In genomic region chr17:6435968-6436367, GRCh38 we compare ENCODE assay signal across 8 cellular contexts. TPM values are rescaled to one million over a fixed set of nuclear protein-coding genes. Genes with fewer than 3 reads are reported as not detected.
A peak's percentile ranks its signal among the peaks of the same experiment; 100 is the strongest.
DNase-seq lines count a peak whose midpoint lies in the region; TF ChIP-seq lines count a peak whose summit lies in the region.

No MANE protein-coding gene starts in this region.

- H3K9me3 ChIP-seq in SJCRH30 (replicated peaks) = no peaks in the 10 kb centered on the region

- H3K4me1 Mint-ChIP-seq in progenitor cell of endocrine pancreas (ENCODE audit: low read depth) = peaks cover 11% of the 10 kb centered on the region

- DNase-seq in DMS79 treated with DMSO at 0.1 percent for 48 hours (lab: John Stamatoyannopoulos, UW) (peak; percentile 65), SJCRH30 (peak; percentile 50 to 80), glomerular visceral epithelial cell (ENCODE audit: extremely low spot score) (peak; percentile 69), progenitor cell of endocrine pancreas (ENCODE audit: low spot score, unreplicated experiment) (peak; percentile 60), OCI-M2 (lab: John Stamatoyannopoulos, UW; ENCODE audit: unreplicated experiment) (no peak), DMS153 treated with DMSO at 0.1 percent for 48 hours (lab: John Stamatoyannopoulos, UW; ENCODE audit: unreplicated experiment) (no peak)
- peak; percentile 63 for DNase-seq in activated naive CD4-positive, alpha-beta T cell treated with Interleukin-2 at 50 U/mL for 16 hours

- H3K9me3 Mint-ChIP-seq in progenitor cell of endocrine pancreas (ENCODE audit: low read depth) = no peaks in the 10 kb centered on the region

- TF ChIP-seq EP300 in Ishikawa (IDR thresholded peaks at IDR 0.05; ENCODE audit: borderline replicate concordance) = no peak

- H3K36me3 Mint-ChIP-seq in progenitor cell of endocrine pancreas (ENCODE audit: insufficient read depth) = no peaks in the 10 kb centered on the region

- no peaks in the 10 kb centered on the region for H3K27me3 ChIP-seq in SJCRH30

- H3K4me1 ChIP-seq in SJCRH30 = no peaks in the 10 kb centered on the region

- H3K36me3 ChIP-seq in SJCRH30 = no peaks in the 10 kb centered on the region

- H3K27ac ChIP-seq in SJCRH30 = no peak overlapping the region

- peaks cover 14% of the 10 kb centered on the region for H3K27me3 Mint-ChIP-seq in progenitor cell of endocrine pancreas

- H3K4me3 Mint-ChIP-seq in progenitor cell of endocrine pancreas (ENCODE audit: low read depth) = no peak overlapping the region

- peak; percentile 84 for TF ChIP-seq CTCF in progenitor cell of endocrine pancreas (IDR thresholded peaks at IDR 0.05; ENCODE audit: unreplicated experiment)

- no peak overlapping the region for H3K27ac Mint-ChIP-seq in progenitor cell of endocrine pancreas

- H3K4me3 ChIP-seq in SJCRH30 = no peak overlapping the region

- TF ChIP-seq RAD21 in Ishikawa (IDR thresholded peaks at IDR 0.05; ENCODE audit: low read depth) = peak; percentile 78

TF ChIP-seq in Ishikawa, 13 proteins besides CTCF, POLR2A, EP300 and RAD21:
- TF ChIP-seq TCF12 (IDR thresholded peaks at IDR 0.05; ENCODE audit: low read depth) (no peak), CEBPB (IDR thresholded peaks at IDR 0.05) (no peak), FOXM1 (IDR thresholded peaks at IDR 0.05; ENCODE audit: borderline replicate concordance, low read depth) (no peak), MAX (IDR thresholded peaks at IDR 0.05) (no peak), ZBTB7A (IDR thresholded peaks at IDR 0.05; ENCODE audit: low read depth) (no peak), REST (IDR thresholded peaks at IDR 0.05; ENCODE audit: low read depth) (no peak), TAF1 (IDR thresholded peaks at IDR 0.05; ENCODE audit: low read depth) (no peak), NFIC (IDR thresholded peaks at IDR 0.05) (no peak), YY1 (IDR thresholded peaks at IDR 0.05; ENCODE audit: low read depth) (no peak), CREB1 (IDR thresholded peaks at IDR 0.05; ENCODE audit: low read depth) (no peak), USF1 (IDR thresholded peaks at IDR 0.05) (no peak), TEAD4 (IDR thresholded peaks at IDR 0.05) (no peak), EGR1 (IDR thresholded peaks at IDR 0.05) (no peak)

RNA-seq across cellular contexts. Expression of gene AIPL1, which starts 1.0 kb away (rescaled TPM):
- total RNA-seq in SJCRH30 (2014; rRNA removed; shearing (Covaris generic)) = 0.42 TPM in 1 of 2 replicates, not detected in the other
- total RNA-seq in progenitor cell of endocrine pancreas = not detected in 2 replicates

RNA-seq across cellular contexts. Expression of gene PIMREG, which starts 8.3 kb away (rescaled TPM):
- 87.2 and 94.7 TPM in 2 replicates for total RNA-seq in SJCRH30 (2014; rRNA removed; shearing (Covaris generic))
- total RNA-seq in progenitor cell of endocrine pancreas = 13.8 and 15.4 TPM in 2 replicates

Comparison
In these comparisons a context has a peak if more than half of its experiments do, and no peak if none do; other contexts are left out.
1. DNase-seq: peak in DMS79 treated with DMSO at 0.1 percent for 48 hours (single experiment), SJCRH30 (2 of 2), activated naive CD4-positive, alpha-beta T cell treated with Interleukin-2 at 50 U/mL for 16 hours (single experiment), glomerular visceral epithelial cell (single experiment) and progenitor cell of endocrine pancreas (single experiment); none in OCI-M2 (single experiment) and DMS153 treated with DMSO at 0.1 percent for 48 hours (single experiment).